8 cellular contexts compared by ENCODE assay signal in the genomic region with DNA sequence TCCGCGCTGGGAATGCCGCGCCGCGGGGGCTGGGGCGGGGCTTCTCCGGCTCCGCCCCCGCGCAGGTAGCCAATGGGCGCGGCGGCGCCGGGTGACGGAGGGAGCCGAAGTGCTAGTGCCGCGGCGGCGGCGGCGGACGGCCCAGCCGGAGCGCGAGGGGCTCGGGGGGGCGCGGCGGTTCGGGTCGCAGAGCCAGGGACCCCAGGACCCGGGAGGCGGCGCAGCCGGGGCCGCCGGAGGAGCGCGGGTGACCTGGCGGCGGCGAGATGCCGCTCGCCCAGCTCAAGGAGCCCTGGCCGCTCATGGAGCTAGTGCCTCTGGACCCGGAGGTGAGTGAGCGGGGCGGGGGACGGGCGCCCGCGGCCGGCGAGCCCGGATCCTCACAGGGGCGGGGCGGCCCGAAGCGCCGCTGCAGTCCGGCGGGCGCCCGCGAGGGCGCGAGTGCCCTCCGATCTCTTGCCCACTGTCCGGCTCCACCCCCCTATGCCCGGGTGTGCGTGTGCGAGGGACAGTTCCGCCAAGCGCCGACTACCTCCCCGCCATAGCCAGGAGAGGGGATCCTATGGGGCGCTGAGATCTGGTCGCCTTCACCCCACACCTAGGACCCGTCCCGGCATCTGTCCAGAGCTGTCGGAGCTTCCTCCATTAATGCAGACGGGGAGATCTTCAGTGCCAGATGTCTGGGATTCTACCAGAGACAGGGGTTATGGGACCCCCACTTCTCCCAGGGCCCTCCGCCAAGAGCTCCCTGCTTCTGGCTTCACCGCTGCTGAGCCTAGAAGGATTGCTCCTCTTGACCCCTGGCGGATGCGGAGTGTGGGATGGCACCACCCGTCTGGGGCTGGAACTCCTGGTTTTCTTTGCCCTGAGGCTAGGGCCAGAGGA. TPM values are rescaled to one million over a fixed set of nuclear protein-coding genes. Genes with fewer than 3 reads are reported as not detected.
DNase-seq lines count a peak whose midpoint lies in the region; ATAC-seq and TF ChIP-seq lines count a peak whose summit lies in the region.

Gene RPS6KA1, plus strand, starts transcription at position 107 of the 885 bp plus-strand sequence. Its CDS starts 160 bp downstream, at position 267.

- no peaks in the 10 kb centered on the region for H3K27me3 Mint-ChIP-seq in CD4-positive, alpha-beta memory T cell
- no peaks in the 10 kb centered on the region for H3K27me3 Mint-ChIP-seq in activated T-cell treated with anti-CD3 and anti-CD28 coated beads, Interleukin-2, amount 50 U/mL, for 4 hours (ENCODE audit: low read depth)

- CTCF ChIA-PET in CD4-positive, alpha-beta memory T cell (lab: Charles Lee; ENCODE audit: partially characterized antibody): interaction anchor here (1.0 to 10.2 kb wide), 3 partner anchors 10 to 258 kb away, joined by 3 to 93 read pairs (median 5); partner anchors contain the start of gene PIGV

- TF ChIP-seq CTCF in OCI-LY3 (IDR thresholded peaks at IDR 0.05; ENCODE audit: low read depth, low read length) (no peak), esophagus muscularis mucosa (IDR thresholded peaks at IDR 0.05) (no peak)

- 0% methylated on average over 13 of the region's 90 CpGs for WGBS in esophagus muscularis mucosa

- TF ChIP-seq EP300 in esophagus muscularis mucosa (IDR thresholded peaks at IDR 0.05): no peak

- POLR2A ChIA-PET in CD4-positive, alpha-beta memory T cell (lab: Charles Lee; ENCODE audit: partially characterized antibody): interaction anchor here (0.6 to 6.1 kb wide), 6 partner anchors 10 to 162 kb away, joined by 3 to 62 read pairs (median 5); no protein-coding TSS in a partner anchor

- peaks cover 0 to 1% of the 10 kb centered on the region in 2 donors for H3K36me3 Mint-ChIP-seq in CD4-positive, alpha-beta memory T cell
- no peaks in the 10 kb centered on the region for H3K36me3 Mint-ChIP-seq in activated T-cell treated with anti-CD3 and anti-CD28 coated beads, Interleukin-2, amount 50 U/mL, for 4 hours (ENCODE audit: insufficient read depth)

- H3K9me3 Mint-ChIP-seq in CD4-positive, alpha-beta memory T cell: no peaks in the 10 kb centered on the region
- H3K9me3 Mint-ChIP-seq in activated T-cell treated with anti-CD3 and anti-CD28 coated beads, Interleukin-2, amount 50 U/mL, for 4 hours: no peaks in the 10 kb centered on the region

- peaks cover 17 to 48% (median 31%) of the 10 kb centered on the region in 4 donors for H3K4me1 Mint-ChIP-seq in CD4-positive, alpha-beta memory T cell
- peaks cover 24% of the 10 kb centered on the region for H3K4me1 Mint-ChIP-seq in activated T-cell treated with anti-CD3 and anti-CD28 coated beads, Interleukin-2, amount 50 U/mL, for 4 hours (ENCODE audit: low read depth)

- no peaks in the 10 kb centered on the region for H3K27me3 ChIP-seq in CD4-positive, alpha-beta memory T cell (ENCODE audit: insufficient read depth, low read length)
- H3K27me3 ChIP-seq in OCI-LY3 (ENCODE audit: low read depth, low read length) (no peaks in the 10 kb centered on the region), esophagus muscularis mucosa (peaks cover 0 to 29% (median 0%) of the 10 kb centered on the region in 4 donors)

- peaks cover 45% of the 10 kb centered on the region for H3K4me1 ChIP-seq in CD4-positive, alpha-beta memory T cell (ENCODE audit: insufficient read depth, low read length)
- H3K4me1 ChIP-seq in OCI-LY3 (ENCODE audit: low read length): peaks cover 17% of the 10 kb centered on the region
- peaks cover 9 to 20% (median 16%) of the 10 kb centered on the region in 4 donors for H3K4me1 ChIP-seq in esophagus muscularis mucosa

- H3K4me2 ChIP-seq in OCI-LY3 (ENCODE audit: low read length): peak within 1 kb of the TSS; percentile 98

- H3K9ac ChIP-seq in OCI-LY3 (ENCODE audit: low read length): peak within 1 kb of the TSS; percentile 74

- intact Hi-C loops in CD4-positive, alpha-beta memory T cell (cut with micrococcal nuclease): loop anchor here (1.0 kb wide), 2 partner anchors 11 to 15 kb away; no protein-coding TSS in a partner anchor
- intact Hi-C loops in esophagus muscularis mucosa (cut with DNase I): no loop called here

- DNase-seq in CD4-positive, alpha-beta memory T cell: peak; percentile 51 to 67 (median 54)
- DNase-seq in activated T-cell treated with anti-CD3 and anti-CD28 coated beads, Interleukin-2, amount 50 U/mL, for 4 hours: peak; percentile 54
- DNase-seq in esophagus muscularis mucosa (ENCODE audit: extremely low spot score) (no peak), myocyte (ENCODE audit: low read depth) (peak; percentile 31)
- peak; percentile 78 for DNase-seq in stimulated activated naive CD8-positive, alpha-beta T cell treated with anti-CD3 and anti-CD28 coated beads, Interleukin-15, Interleukin-2, amounts not matched to agents 100 U/mL and 50 U/mL, for 24 hours

- TF ChIP-seq POLR2A in esophagus muscularis mucosa (IDR thresholded peaks at IDR 0.05; ENCODE audit: low read depth): no peak

- no peaks in the 10 kb centered on the region for H3K79me2 ChIP-seq in OCI-LY3 (ENCODE audit: low read length)

- H4K20me1 ChIP-seq in OCI-LY3 (ENCODE audit: insufficient read depth, low read length): no peaks in the 10 kb centered on the region

- peak within 1 kb of the TSS; percentile 62 for H3K27ac ChIP-seq in CD4-positive, alpha-beta memory T cell (ENCODE audit: low read depth, low read length)
- H3K27ac ChIP-seq in OCI-LY3 (ENCODE audit: low read length) (no peak within 1 kb of the TSS), esophagus muscularis mucosa (replicated peaks in 1 of 4) (peak within 1 kb of the TSS; percentile 54 to 71 (median 58))

- peak within 1 kb of the TSS; percentile 78 to 94 (median 87) for H3K27ac Mint-ChIP-seq in CD4-positive, alpha-beta memory T cell

- H3K4me3 Mint-ChIP-seq in CD4-positive, alpha-beta memory T cell: peak within 1 kb of the TSS; percentile 89 to 98 (median 91)
- H3K4me3 Mint-ChIP-seq in activated T-cell treated with anti-CD3 and anti-CD28 coated beads, Interleukin-2, amount 50 U/mL, for 4 hours: peak within 1 kb of the TSS; percentile 84

- peak within 1 kb of the TSS; percentile 89 for H2AFZ ChIP-seq in OCI-LY3 (ENCODE audit: low read depth, low read length)

- ATAC-seq in GM19328 (IDR thresholded peaks at IDR 0.05; ENCODE audit: unreplicated experiment) (peak; percentile 62), HG03469 (IDR thresholded peaks at IDR 0.05; ENCODE audit: unreplicated experiment) (peak; percentile 44)
- ATAC-seq in activated T-cell treated with anti-CD3 and anti-CD28 coated beads, Interleukin-2, amount 50 U/mL, for 4 hours: peak; percentile 93
- peak; percentile 87 for ATAC-seq in stimulated activated naive CD8-positive, alpha-beta T cell treated with anti-CD3 and anti-CD28 coated beads, Interleukin-15, Interleukin-2, amounts not matched to agents 100 U/mL and 50 U/mL, for 24 hours

- peak within 1 kb of the TSS; percentile 65 to 75 for H3K4me3 ChIP-seq in CD4-positive, alpha-beta memory T cell (ENCODE audit: low read length in 2 of 2)
- H3K4me3 ChIP-seq in OCI-LY3 (ENCODE audit: low read length) (peak within 1 kb of the TSS; percentile 91), esophagus muscularis mucosa (peak within 1 kb of the TSS; percentile 66 to 91 (median 72))

- H3K36me3 ChIP-seq in CD4-positive, alpha-beta memory T cell (ENCODE audit: insufficient read depth, low read length): no peaks in the 10 kb centered on the region
- H3K36me3 ChIP-seq in OCI-LY3 (replicated peaks; ENCODE audit: low read depth, low read length): no peaks in the 10 kb centered on the region
- no peaks in the 10 kb centered on the region for H3K36me3 ChIP-seq in esophagus muscularis mucosa

- H3K9me3 ChIP-seq in CD4-positive, alpha-beta memory T cell (ENCODE audit: control insufficient read depth in 1 of 2, low read length in 2 of 2): no peaks in the 10 kb centered on the region
- no peaks in the 10 kb centered on the region for H3K9me3 ChIP-seq in OCI-LY3 (ENCODE audit: insufficient read depth, low read length)
- no peaks in the 10 kb centered on the region for H3K9me3 ChIP-seq in esophagus muscularis mucosa

RNA-seq across cellular contexts. Expression of gene RPS6KA1, which starts in this region (rescaled TPM):
- total RNA-seq in CD4-positive, alpha-beta memory T cell: 100 to 1,000 TPM; 106 to 108 TPM
- polyA plus RNA-seq in CD4-positive, alpha-beta memory T cell: 100 to 1,000 TPM; 180 to 215 TPM
- 100 to 1,000 TPM; 131 to 157 (median 134) TPM for total RNA-seq in activated T-cell treated with anti-CD3 and anti-CD28 coated beads, Interleukin-2, amount 50 U/mL, for 4 hours
- total RNA-seq in esophagus muscularis mucosa (10 to 100 TPM in 1 of 4 donors, 1 to 10 TPM in 3; 7.0 to 16.7 (median 8.7) TPM), myocyte (1.4 and 7.2 TPM in 2 replicates)
- 0.55 TPM for polyA plus RNA-seq in myocyte (2012)

Comparison
In these comparisons a context has a peak if more than half of its experiments do, and no peak if none do; other contexts are left out.
1. RNA of gene RPS6KA1 (total RNA-seq): 131 to 157 TPM in activated T-cell treated with anti-CD3 and anti-CD28 coated beads, Interleukin-2, amount 50 U/mL, for 4 hours and 106 to 108 TPM in CD4-positive, alpha-beta memory T cell; 7.0 to 16.7 TPM in esophagus muscularis mucosa and 1.4 to 7.2 TPM in myocyte; every median in the first group is over 4 times any median in the second.
2. Peak in every context shown above with its lines, with median percentiles within 50 percentile points of each other: H3K4me3 ChIP-seq and ATAC-seq.